In genomic region chr4:151439320-151439719, GRCh38 we compare ENCODE assay signal across 26 cellular contexts.
A peak's percentile ranks its signal among the peaks of the same experiment; 100 is the strongest.
DNase-seq lines count a peak whose midpoint lies in the region; ATAC-seq and FAIRE-seq lines count a peak whose summit lies in the region.
"Had no signal": no experiment of that assay in that cellular context is flagged by ENCODE, and none has a peak within 500 bp of the region (broad histone marks: within the 10 kb centered on the region; RNA-seq: fewer than 3 reads in every experiment).

No MANE protein-coding gene starts in this region.

- no peak for DNase-seq in GM18507 (ENCODE audit: extremely low spot score, insufficient read length, low read depth)
- DNase-seq in DMS153 (lab: John Stamatoyannopoulos, UW) = no peak
- no peak for DNase-seq in NCI-H2029 (lab: John Stamatoyannopoulos, UW)
- DNase-seq in activated CD4-positive, alpha-beta T cell treated with anti-CD3 and anti-CD28 coated beads, Interleukin-2, amount 50 U/mL, for 4 hours = no peak
- DNase-seq: Caco-2; CD8-positive, alpha-beta T cell; DMS 273 treated with DMSO at 0.1 percent for 48 hours; DMS79 treated with DMSO at 0.1 percent for 48 hours; GF-D8; GM23248; H9; NCI-H1092 treated with DMSO at 0.1 percent for 48 hours; NCI-H1436 treated with DMSO at 0.1 percent for 48 hours; NCI-H187 treated with DMSO at 0.1 percent for 48 hours; NCI-H2107; NCI-H446; NCI-H526; NCI-H82; NK-92 treated with Interleukin-12 subunit alpha and Interleukin-12 subunit beta, amount 100 ng/mL, for 24 hours; PC-3; T-helper 2 cell had no signal

- ATAC-seq in GM19372 (IDR thresholded peaks at IDR 0.05; ENCODE audit: low read depth, unreplicated experiment) = peak; percentile 46
- peak; percentile 65 for ATAC-seq in GM21786 (IDR thresholded peaks at IDR 0.05; ENCODE audit: unreplicated experiment)
- ATAC-seq in HG03460 (IDR thresholded peaks at IDR 0.05; ENCODE audit: unreplicated experiment) = peak; percentile 71
- ATAC-seq: CD8-positive, alpha-beta T cell; PC-3; SK-N-SH treated with all-trans-retinoic acid at 6 μM for 48 hours had no signal

- FAIRE-seq in GM18507 (lab: Jason Lieb, UNC) = peak; percentile 50
- FAIRE-seq: GM12892 had no signal
